ENCODE assay signal across 10 cellular contexts in genomic region chr10:4807803-4808507, GRCh38. TPM values are rescaled to one million over a fixed set of nuclear protein-coding genes. Genes with fewer than 3 reads are reported as not detected.
A peak's percentile ranks its signal among the peaks of the same experiment; 100 is the strongest.
DNase-seq lines count a peak whose midpoint lies in the region; ATAC-seq and TF ChIP-seq lines count a peak whose summit lies in the region.
"Had no signal": no experiment of that assay in that cellular context is flagged by ENCODE, and none has a peak within 500 bp of the region (broad histone marks: within the 10 kb centered on the region; RNA-seq: fewer than 3 reads in every experiment).

No MANE protein-coding gene starts in this region.

- H3K36me3 Mint-ChIP-seq in CD8-positive, alpha-beta memory T cell, result no peaks in the 10 kb centered on the region

- H3K9ac ChIP-seq in fibroblast of lung (ENCODE audit: insufficient read depth, low read length), result no peak overlapping the region

- peak overlapping the region; percentile 17 for H3K27ac ChIP-seq in fibroblast of lung (ENCODE audit: insufficient read depth, low read length)
- no peak overlapping the region for H3K27ac ChIP-seq in CD8-positive, alpha-beta memory T cell (ENCODE audit: low read depth, low read length)

- no peak overlapping the region for H3K4me3 Mint-ChIP-seq in CD8-positive, alpha-beta memory T cell

- H3K27me3 Mint-ChIP-seq in CD8-positive, alpha-beta memory T cell, result peaks cover 9 to 45% of the 10 kb centered on the region in 2 donors

- CTCF ChIA-PET in CD8-positive, alpha-beta memory T cell (lab: Charles Lee), result no interaction called here

- no peaks in the 10 kb centered on the region for H3K4me1 Mint-ChIP-seq in CD8-positive, alpha-beta memory T cell

- peak overlapping the region in 1 of 4 experiments; percentile 21 for H3K4me3 ChIP-seq in fibroblast of lung (replicated peaks in 1 of 4; ENCODE audit: control extremely low read depth in 1 of 4, insufficient read depth in 1 of 4, low read depth in 3 of 4, low read length in 4 of 4)
- H3K4me3 ChIP-seq in CD8-positive, alpha-beta memory T cell (ENCODE audit: low read length), result no peak overlapping the region
- H3K4me3 ChIP-seq: lung had no signal

- no peaks in the 10 kb centered on the region for H3K79me2 ChIP-seq in fibroblast of lung (ENCODE audit: control insufficient read depth, insufficient read depth, low read length)

- DNase-seq in AG08396 (ENCODE audit: low spot score), result peak; percentile 58
- peak; percentile 95 for DNase-seq in HT1080 (ENCODE audit: low read depth)
- peak; percentile 60 to 94 for DNase-seq in fibroblast of lung (ENCODE audit: low read depth in 2 of 2)
- no peak for DNase-seq in CD8-positive, alpha-beta memory T cell
- no peak for DNase-seq in NCI-H128 (lab: John Stamatoyannopoulos, UW; ENCODE audit: unreplicated experiment)
- DNase-seq in SIG-M5 (lab: John Stamatoyannopoulos, UW), result no peak
- DNase-seq in NCI-H82 (lab: John Stamatoyannopoulos, UW), result no peak
- DNase-seq: Caco-2 had no signal

- H3K27ac Mint-ChIP-seq in CD8-positive, alpha-beta memory T cell, result no peak overlapping the region

- peak overlapping the region; percentile 26 for H2AFZ ChIP-seq in fibroblast of lung (ENCODE audit: low read length)

- H3K9me3 ChIP-seq in fibroblast of lung (ENCODE audit: control insufficient read depth, insufficient read depth, low read depth, low read length), result no peaks in the 10 kb centered on the region
- H3K9me3 ChIP-seq in CD8-positive, alpha-beta memory T cell (ENCODE audit: low read length), result no peaks in the 10 kb centered on the region
- H3K9me3 ChIP-seq: Caco-2 had no signal

- TF ChIP-seq CTCF in fibroblast of lung (conservative IDR thresholded peaks at IDR 0.05 in 1 of 2, IDR thresholded peaks at IDR 0.05 in 1 of 2; ENCODE audit: low read depth in 1 of 2, low read length in 2 of 2), result no peak

- H3K9me3 Mint-ChIP-seq in CD8-positive, alpha-beta memory T cell, result no peaks in the 10 kb centered on the region

- H3K4me2 ChIP-seq in fibroblast of lung (ENCODE audit: extremely low read depth, insufficient read depth, low read length), result peak overlapping the region; percentile 56

- peaks cover 10% of the 10 kb centered on the region for H3K4me1 ChIP-seq in fibroblast of lung (ENCODE audit: control insufficient read depth, extremely low read depth, insufficient read depth, low read length)
- H3K4me1 ChIP-seq in CD8-positive, alpha-beta memory T cell (ENCODE audit: insufficient read depth, low read length), result no peaks in the 10 kb centered on the region

- POLR2A ChIA-PET in CD8-positive, alpha-beta memory T cell (lab: Charles Lee), result no interaction called here

- peak; percentile 59 for ATAC-seq in GM21360 (IDR thresholded peaks at IDR 0.05; ENCODE audit: unreplicated experiment)

- no peaks in the 10 kb centered on the region for H3K27me3 ChIP-seq in fibroblast of lung (ENCODE audit: control insufficient read depth, insufficient read depth, low read length)
- no peaks in the 10 kb centered on the region for H3K27me3 ChIP-seq in CD8-positive, alpha-beta memory T cell (ENCODE audit: insufficient read depth, low read length, poor library complexity, severe bottlenecking)

- H4K20me1 ChIP-seq in fibroblast of lung (ENCODE audit: control insufficient read depth, extremely low read depth, insufficient read depth, low read length), result no peaks in the 10 kb centered on the region

- no peaks in the 10 kb centered on the region for H3K36me3 ChIP-seq in fibroblast of lung (ENCODE audit: control insufficient read depth, insufficient read depth, low read length)
- no peaks in the 10 kb centered on the region for H3K36me3 ChIP-seq in CD8-positive, alpha-beta memory T cell (ENCODE audit: insufficient read depth, low read length)

RNA-seq across cellular contexts. Expression of gene AKR1E2, which starts 18.1 kb away (rescaled TPM):
- not detected in 2 replicates for total RNA-seq in HT1080 (2014; rRNA removed; shearing (Covaris generic))
- polyA plus RNA-seq in HT1080 (2015; cell fraction: cytosol; rRNA removed), result not detected in 2 replicates
- polyA plus RNA-seq in HT1080 (2015; cell fraction: nucleus; rRNA removed), result not detected in 2 replicates
- total RNA-seq in fibroblast of lung, result 5.6 and 11.7 TPM in 2 replicates
- polyA plus RNA-seq in fibroblast of lung, result 2.2 and 2.3 TPM in 2 replicates
- 1.5 and 2.3 TPM in 2 replicates for polyA plus RNA-seq in fibroblast of lung (2012)
- 20.2 TPM in 1 of 2 replicates, not detected in the other for polyA minus RNA-seq in fibroblast of lung (ENCODE audit: low replicate concordance)
- 1 to 10 TPM; 2.5 to 2.6 TPM for total RNA-seq in CD8-positive, alpha-beta memory T cell
- polyA plus RNA-seq in CD8-positive, alpha-beta memory T cell, result not detected

Comparison
In these comparisons a context has a peak if more than half of its experiments do, and no peak if none do; other contexts are left out.
1. DNase-seq: peak in AG08396 (single experiment), HT1080 (single experiment) and fibroblast of lung (2 of 2); none in CD8-positive, alpha-beta memory T cell (0 of 5), NCI-H128 (single experiment), SIG-M5 (single experiment) and NCI-H82 (single experiment).